7 cellular contexts compared by ENCODE assay signal in the genomic region with DNA sequence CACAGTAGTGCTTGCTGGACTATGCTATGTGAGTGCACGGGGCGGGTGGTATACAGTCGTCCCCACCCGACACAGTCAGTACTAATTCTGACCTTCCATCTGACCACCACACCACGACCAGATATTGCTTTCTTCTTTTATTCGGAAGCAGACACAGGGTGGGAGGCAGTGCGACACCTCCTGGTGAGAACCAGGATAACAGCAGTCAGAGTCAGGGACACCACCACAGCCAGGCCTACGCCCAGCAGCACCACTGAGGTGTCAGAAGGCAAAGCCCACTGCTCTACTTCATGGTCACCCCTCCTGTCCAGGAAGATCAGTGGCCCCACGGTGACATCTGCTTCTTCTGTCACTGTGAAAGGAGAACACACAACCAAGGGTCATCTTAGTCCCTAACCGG. TPM values are rescaled to one million over a fixed set of nuclear protein-coding genes. Genes with fewer than 3 reads are reported as not detected.
A peak's percentile ranks its signal among the peaks of the same experiment; 100 is the strongest.
DNase-seq lines count a peak whose midpoint lies in the region; ATAC-seq, FAIRE-seq and TF ChIP-seq lines count a peak whose summit lies in the region.
"Not testable (repeated sequence)": the region's sequence is repeated elsewhere in the genome, so short reads cannot be mapped to it uniquely, and the experiment has no call there.

No MANE protein-coding gene starts in this region.

- not testable (repeated sequence) for H3K4me3 ChIP-seq in IMR-90 (ENCODE audit: insufficient read depth, low read depth, low read length); heart right ventricle

- H3K56ac ChIP-seq in IMR-90 (ENCODE audit: extremely low read depth, insufficient read depth, low read length) = not testable (repeated sequence)

- H3K79me1 ChIP-seq in IMR-90 (ENCODE audit: low read depth in 1 of 2, low read length in 2 of 2) = not testable (repeated sequence)

- H4K8ac ChIP-seq in IMR-90 (ENCODE audit: low read depth in 2 of 2, low read length in 2 of 2) = not testable (repeated sequence)

- not testable (repeated sequence) for H3K27ac ChIP-seq in IMR-90 (ENCODE audit: insufficient read depth, low read length); heart right ventricle

- not testable (repeated sequence) for H3K4ac ChIP-seq in IMR-90 (ENCODE audit: low read depth, low read length)

- H3K4me1 Mint-ChIP-seq in activated T-helper 17 cell treated with anti-CD3 and anti-CD28 coated beads, Interleukin-2, amount 50 U/mL, for 72 hours = not testable (repeated sequence)
- H3K4me1 Mint-ChIP-seq in naive thymus-derived CD8-positive, alpha-beta T cell = peaks cover 0 to 27% (median 14%) of the 10 kb centered on the region in 4 donors

- TF ChIP-seq CTCF in IMR-90 (conservative IDR thresholded peaks at IDR 0.05; ENCODE audit: low read depth, low read length); heart right ventricle (IDR thresholded peaks at IDR 0.05): not testable (repeated sequence)

- H4K20me1 ChIP-seq in IMR-90 (ENCODE audit: insufficient read depth, low read length) = not testable (repeated sequence)

- POLR2A ChIA-PET in IMR-90 (lab: Charles Lee; ENCODE audit: unreplicated experiment); naive thymus-derived CD8-positive, alpha-beta T cell (lab: Charles Lee): not testable (repeated sequence)

- not testable (repeated sequence) for H2AK9ac ChIP-seq in IMR-90 (replicated peaks; ENCODE audit: low read depth, low read length, poor library complexity)

- WGBS in IMR-90 (ENCODE audit: extremely low coverage in 2 of 2, insufficient read length in 1 of 2), 2 experiments = no CpG with 5 or more reads among the region's 10 CpGs
- WGBS in heart right ventricle, 2 donors = 67 to 91% methylated on average over 1 to 2 of the region's 10 CpGs

- H3K27ac Mint-ChIP-seq in activated T-helper 17 cell treated with anti-CD3 and anti-CD28 coated beads, Interleukin-2, amount 50 U/mL, for 72 hours; naive thymus-derived CD8-positive, alpha-beta T cell: not testable (repeated sequence)

- not testable (repeated sequence) for H2BK120ac ChIP-seq in IMR-90 (ENCODE audit: low read depth, low read length)

- H3K27me3 ChIP-seq in IMR-90 (ENCODE audit: control insufficient read depth, insufficient read depth, low read length); heart right ventricle: not testable (repeated sequence)

- H3K4me2 ChIP-seq in IMR-90 (ENCODE audit: low read depth, low read length) = not testable (repeated sequence)

- H2AFZ ChIP-seq in IMR-90 (replicated peaks; ENCODE audit: low read length, poor library complexity) = not testable (repeated sequence)

- not testable (repeated sequence) for H3K9ac ChIP-seq in IMR-90 (ENCODE audit: low read depth, low read length)

- not testable (repeated sequence) for H3K4me1 ChIP-seq in IMR-90 (ENCODE audit: control insufficient read depth, insufficient read depth, low read length); heart right ventricle

- H4K5ac ChIP-seq in IMR-90 (ENCODE audit: low read depth, low read length) = not testable (repeated sequence)

- FAIRE-seq in GM18507 (lab: Jason Lieb, UNC) = peak; percentile 71

- not testable (repeated sequence) for DNase-seq in GM18507 (ENCODE audit: extremely low spot score, insufficient read length, low read depth); IMR-90; heart right ventricle; naive thymus-derived CD8-positive, alpha-beta T cell

- H3K27me3 Mint-ChIP-seq in activated T-helper 17 cell treated with anti-CD3 and anti-CD28 coated beads, Interleukin-2, amount 50 U/mL, for 72 hours; naive thymus-derived CD8-positive, alpha-beta T cell: not testable (repeated sequence)

- not testable (repeated sequence) for H3K18ac ChIP-seq in IMR-90 (ENCODE audit: low read depth, low read length)

- not testable (repeated sequence) for H4K91ac ChIP-seq in IMR-90 (ENCODE audit: insufficient read depth, low read depth, low read length)

- not testable (repeated sequence) for TF ChIP-seq RAD21 in IMR-90 (IDR thresholded peaks at IDR 0.05; ENCODE audit: low read length)

- H3K9me1 ChIP-seq in IMR-90 (ENCODE audit: insufficient read depth, low read length) = not testable (repeated sequence)

- H2BK15ac ChIP-seq in IMR-90 (ENCODE audit: low read depth, low read length) = not testable (repeated sequence)

- not testable (repeated sequence) for H2AK5ac ChIP-seq in IMR-90 (ENCODE audit: low read depth, low read length)

- not testable (repeated sequence) for H3K23ac ChIP-seq in IMR-90 (ENCODE audit: low read depth, low read length)

- TF ChIP-seq POLR2A in IMR-90 (IDR thresholded peaks at IDR 0.05; ENCODE audit: low read depth, low read length) = not testable (repeated sequence)

- H3K9me3 ChIP-seq in IMR-90 (ENCODE audit: control insufficient read depth, insufficient read depth, low read length); heart right ventricle: not testable (repeated sequence)

- H2BK5ac ChIP-seq in IMR-90 (ENCODE audit: low read depth, low read length, poor library complexity, severe bottlenecking) = not testable (repeated sequence)

- dilution Hi-C loops in IMR-90 (cut with HindIII; ENCODE audit: low sequenced_read_pairs, unreplicated experiment) = not testable (repeated sequence)

- intact Hi-C loops in IMR-90 (cut with micrococcal nuclease); heart right ventricle (cut with DNase I): not testable (repeated sequence)

- H3K14ac ChIP-seq in IMR-90 (replicated peaks; ENCODE audit: low read depth, low read length) = not testable (repeated sequence)

- not testable (repeated sequence) for H3K9me3 Mint-ChIP-seq in activated T-helper 17 cell treated with anti-CD3 and anti-CD28 coated beads, Interleukin-2, amount 50 U/mL, for 72 hours; naive thymus-derived CD8-positive, alpha-beta T cell

- not testable (repeated sequence) for H3K36me3 ChIP-seq in IMR-90 (ENCODE audit: control insufficient read depth, insufficient read depth, low read length); heart right ventricle

- BruUV-seq in IMR-90 (replicated peaks; lab: Mats Ljungman, UMichigan) = not testable (repeated sequence)

- in situ Hi-C loops in IMR-90 (cut with MboI; ENCODE audit: low sequenced_read_pairs) = not testable (repeated sequence)

- ATAC-seq in GM21515 (IDR thresholded peaks at IDR 0.05; ENCODE audit: unreplicated experiment) = peak; percentile 37
- ATAC-seq in HG02870 (IDR thresholded peaks at IDR 0.05; ENCODE audit: unreplicated experiment) = peak; percentile 35
- peak; percentile 50 for ATAC-seq in IMR-90 (ENCODE audit: low read depth)
- ATAC-seq in activated T-helper 17 cell treated with anti-CD3 and anti-CD28 coated beads, Interleukin-2, amount 50 U/mL, for 72 hours (replicated peaks) = peak; percentile 50
- peak in 7 of 8 donors; percentile 21 to 49 (median 35) for ATAC-seq in heart right ventricle
- peak; percentile 35 to 40 for ATAC-seq in naive thymus-derived CD8-positive, alpha-beta T cell

- CTCF ChIA-PET in IMR-90 (lab: Yijun Ruan, JAX) = not testable (repeated sequence)

- not testable (repeated sequence) for H3K4me3 Mint-ChIP-seq in activated T-helper 17 cell treated with anti-CD3 and anti-CD28 coated beads, Interleukin-2, amount 50 U/mL, for 72 hours; naive thymus-derived CD8-positive, alpha-beta T cell

- not testable (repeated sequence) for H3K36me3 Mint-ChIP-seq in activated T-helper 17 cell treated with anti-CD3 and anti-CD28 coated beads, Interleukin-2, amount 50 U/mL, for 72 hours (ENCODE audit: low read depth); naive thymus-derived CD8-positive, alpha-beta T cell

- not testable (repeated sequence) for H2BK20ac ChIP-seq in IMR-90 (ENCODE audit: low read depth, low read length)

RNA-seq across cellular contexts. Expression of a gene that starts 17.2 kb away (rescaled TPM):
- total RNA-seq in IMR-90 (2012; rRNA removed) (1.1 and 1.4 TPM in 2 replicates), heart right ventricle (10 to 100 TPM in 2 of 10 donors, 1 to 10 TPM in 8; 3.5 to 14.9 (median 6.2) TPM)
- polyA plus RNA-seq in IMR-90 (2012; rRNA removed) (4.8 and 5.2 TPM in 2 replicates), heart right ventricle (10 to 100 TPM in 1 of 2 donors, 1 to 10 TPM in 1; 9.9 to 14.5 TPM)
- polyA plus RNA-seq in IMR-90 (2012; cell fraction: cytosol; rRNA removed) = 3.0 and 3.1 TPM in 2 replicates
- 4.0 and 4.1 TPM in 2 replicates for polyA plus RNA-seq in IMR-90 (2012; cell fraction: nucleus; rRNA removed; ENCODE audit: low replicate concordance)
- 10 to 100 TPM in 1 of 2 donors, 1 to 10 TPM in 1; 6.9 to 12.6 TPM for total RNA-seq in activated T-helper 17 cell treated with anti-CD3 and anti-CD28 coated beads, Interleukin-2, amount 50 U/mL, for 72 hours
- total RNA-seq in naive thymus-derived CD8-positive, alpha-beta T cell = 10 to 100 TPM; 19.7 to 20.5 TPM
- polyA plus RNA-seq in naive thymus-derived CD8-positive, alpha-beta T cell = 10 to 100 TPM in 1 of 3 donors, 1 to 10 TPM in 2; 1.6 to 14.3 (median 3.5) TPM
